In genomic region chr11:96238563-96239166, GRCh38 we compare ENCODE assay signal across 14 cellular contexts.
DNase-seq lines count a peak whose midpoint lies in the region; ATAC-seq and TF ChIP-seq lines count a peak whose summit lies in the region.
"Had no signal": no experiment of that assay in that cellular context is flagged by ENCODE, and none has a peak within 500 bp of the region (broad histone marks: within the 10 kb centered on the region; RNA-seq: fewer than 3 reads in every experiment).

No MANE protein-coding gene starts in this region.

- intact Hi-C loops in PC-9 (cut with micrococcal nuclease; ENCODE audit: unreplicated experiment), result no loop called here

- H3K9me2 ChIP-seq in GM23248 (ENCODE audit: insufficient read depth), result no peaks in the 10 kb centered on the region
- H3K9me2 ChIP-seq in PC-9 (ENCODE audit: insufficient read depth), result no peaks in the 10 kb centered on the region

- peaks cover 74% of the 10 kb centered on the region for H3K4me1 ChIP-seq in GM23248 (ENCODE audit: insufficient read depth)
- H3K4me1 ChIP-seq in PC-9 (replicated peaks; ENCODE audit: insufficient read depth), result peaks cover 45% of the 10 kb centered on the region
- peaks cover 31 to 73% (median 35%) of the 10 kb centered on the region in 3 donors for H3K4me1 ChIP-seq in gastroesophageal sphincter
- peaks cover 26 to 61% of the 10 kb centered on the region in 2 donors for H3K4me1 ChIP-seq in thoracic aorta (ENCODE audit: control insufficient read depth in 1 of 2, low read depth in 2 of 2)

- H3K36me3 ChIP-seq in GM23248 (ENCODE audit: low read depth) (no peaks in the 10 kb centered on the region), PC-9 (ENCODE audit: low read depth) (peaks cover 12% of the 10 kb centered on the region; the same call in 1 of the 2 replicates), gastroesophageal sphincter (no peaks in the 10 kb centered on the region), thoracic aorta (no peaks in the 10 kb centered on the region)
- H3K36me3 ChIP-seq: neutrophil had no signal

- CTCF ChIA-PET in PC-9 (lab: Charles Lee), result no interaction called here

- H3K4me3 ChIP-seq in GM23248 (no peak overlapping the region), PC-9 (no peak overlapping the region), gastroesophageal sphincter (no peak overlapping the region), thoracic aorta (no peak overlapping the region)

- H3K4me2 ChIP-seq in GM23248 (ENCODE audit: unreplicated experiment), result peak overlapping the region; percentile 50
- H3K4me2 ChIP-seq in PC-9, result no peak overlapping the region

- H3K27ac ChIP-seq in GM23248 (peak overlapping the region; percentile 26), PC-9 (0 out of 2 replicates have a peak overlapping the region, but pooled peaks have one; percentile 6), gastroesophageal sphincter (peak overlapping the region; percentile 39 to 63 (median 50)), thoracic aorta (peak overlapping the region; percentile 23 to 24)
- H3K27ac ChIP-seq: neutrophil had no signal

- peaks cover 53% of the 10 kb centered on the region for H3F3A ChIP-seq in GM23248 (ENCODE audit: insufficient read depth)
- H3F3A ChIP-seq in PC-9 (ENCODE audit: insufficient read depth, low read depth), result peaks cover 25% of the 10 kb centered on the region

- H3K27me3 ChIP-seq in GM23248 (replicated peaks; ENCODE audit: insufficient read depth) (no peaks in the 10 kb centered on the region), PC-9 (ENCODE audit: insufficient read depth, low read depth) (no peaks in the 10 kb centered on the region), gastroesophageal sphincter (no peaks in the 10 kb centered on the region), thoracic aorta (replicated peaks; ENCODE audit: insufficient read depth) (no peaks in the 10 kb centered on the region)
- H3K27me3 ChIP-seq: neutrophil had no signal

- in situ Hi-C loops in GM23248 (cut with MboI), result no loop called here

- no peak overlapping the region for H2AFZ ChIP-seq in GM23248
- no peak overlapping the region for H2AFZ ChIP-seq in PC-9

- TF ChIP-seq CTCF in PC-9 (conservative IDR thresholded peaks at IDR 0.05), result no peak
- TF ChIP-seq CTCF in gastroesophageal sphincter (IDR thresholded peaks at IDR 0.05), result no peak
- TF ChIP-seq CTCF in thoracic aorta (IDR thresholded peaks at IDR 0.05), result no peak

- peaks cover 94% of the 10 kb centered on the region for H3K79me2 ChIP-seq in GM23248 (ENCODE audit: insufficient read depth)
- H3K79me2 ChIP-seq in PC-9 (ENCODE audit: low read depth), result peaks cover 88% of the 10 kb centered on the region

- no peak for TF ChIP-seq EP300 in gastroesophageal sphincter (IDR thresholded peaks at IDR 0.05)

- H4K20me1 ChIP-seq in GM23248 (ENCODE audit: insufficient read depth) (no peaks in the 10 kb centered on the region), PC-9 (ENCODE audit: insufficient read depth) (no peaks in the 10 kb centered on the region)

- H3K9ac ChIP-seq in GM23248, result no peak overlapping the region

- POLR2A ChIA-PET in PC-9 (lab: Charles Lee; ENCODE audit: unreplicated experiment), result interaction anchor here (0.5 to 0.7 kb wide), 2 partner anchors 72 to 175 kb away, joined by 3 read pairs; no protein-coding TSS in a partner anchor

- TF ChIP-seq POLR2A in gastroesophageal sphincter (IDR thresholded peaks at IDR 0.05), result no peak

- DNase-seq in GM23248, result peak; percentile 58
- no peak for DNase-seq in PC-9
- no peak for DNase-seq in thoracic aorta (ENCODE audit: low spot score)
- DNase-seq in kidney glomerular epithelial cell (lab: John Stamatoyannopoulos, UW), result no peak
- DNase-seq in NK-92 treated with Interleukin-12 subunit alpha and Interleukin-12 subunit beta, amount 100 ng/mL, for 24 hours (lab: John Stamatoyannopoulos, UW), result no peak
- no peak for DNase-seq in OCI-M2 (lab: John Stamatoyannopoulos, UW; ENCODE audit: unreplicated experiment)
- DNase-seq: activated effector memory CD4-positive, alpha-beta T cell treated with Interleukin-2 at 50 U/mL for 16 hours; aorta; CD4-positive, CD25-positive, alpha-beta regulatory T cell; dermis blood vessel endothelial cell; MM.1S; SW 1271 had no signal

- BruUV-seq in PC-9 (replicated peaks; lab: Mats Ljungman, UMichigan), result no TSS peak

- ATAC-seq in gastroesophageal sphincter, result no peak
- ATAC-seq in thoracic aorta (ENCODE audit: insufficient number of reproducible peaks, low FRiP score, low read depth), result no peak

- 47 to 51% methylated on average over 2 of the region's 2 CpGs for WGBS in GM23248 (ENCODE audit: low coverage in 1 of 2, low lambda C conversion rate in 2 of 2, missing lambda C conversion rate in 2 of 2), 2 experiments
- 51 to 56% methylated on average over 2 of the region's 2 CpGs for WGBS in gastroesophageal sphincter (ENCODE audit: low coverage in 1 of 2), 2 donors

- H3K9me3 ChIP-seq in GM23248 (ENCODE audit: low read depth) (no peaks in the 10 kb centered on the region), PC-9 (ENCODE audit: insufficient read depth, low read depth) (no peaks in the 10 kb centered on the region), gastroesophageal sphincter (no peaks in the 10 kb centered on the region), thoracic aorta (no peaks in the 10 kb centered on the region)
- H3K9me3 ChIP-seq: neutrophil had no signal
